8 cellular contexts compared by ENCODE assay signal in genomic region chr17:7589891-7590611, GRCh38. TPM values are rescaled to one million over a fixed set of nuclear protein-coding genes. Genes with fewer than 3 reads are reported as not detected.
DNase-seq lines count a peak whose midpoint lies in the region; ATAC-seq and TF ChIP-seq lines count a peak whose summit lies in the region.

TSS of gene SOX15 (minus strand) at chr17:7590094. CDS start at chr17:7589676, 418 bp downstream.

- H3K27ac ChIP-seq in A673 (ENCODE audit: low read depth, low read length, poor library complexity, severe bottlenecking), result peak within 1 kb of the TSS; percentile 60
- H3K27ac ChIP-seq in HUES6 (ENCODE audit: low read depth, low read length), result peak within 1 kb of the TSS; percentile 93

- peaks cover 79% of the 10 kb centered on the region for H3K36me3 ChIP-seq in A673 (ENCODE audit: insufficient read depth, low read length, poor library complexity, severe bottlenecking)
- peaks cover 53% of the 10 kb centered on the region for H3K36me3 ChIP-seq in HUES6 (ENCODE audit: control insufficient read depth, insufficient read depth, low read length)
- H3K36me3 ChIP-seq in mucosa of stomach (ENCODE audit: control insufficient read depth, insufficient read depth, low read length), result peaks cover 15% of the 10 kb centered on the region

- H3K27me3 ChIP-seq in A673 (replicated peaks; ENCODE audit: insufficient read depth, low read depth, low read length, poor library complexity) (no peaks in the 10 kb centered on the region), HUES6 (ENCODE audit: control insufficient read depth, insufficient read depth, low read length) (no peaks in the 10 kb centered on the region), mucosa of stomach (ENCODE audit: control insufficient read depth, insufficient read depth, low read length) (no peaks in the 10 kb centered on the region)

- H3K4me3 ChIP-seq in A673 (ENCODE audit: low read depth, low read length, poor library complexity, severe bottlenecking) (no peak within 1 kb of the TSS), HUES6 (ENCODE audit: low read depth, low read length) (peak within 1 kb of the TSS; percentile 75), mucosa of stomach (ENCODE audit: low read length) (no peak within 1 kb of the TSS)

- POLR2A ChIA-PET in A673 (lab: Charles Lee; ENCODE audit: low non-redundant PET), result interaction anchor here (1.7 kb wide), 1 partner anchor 98 kb away, joined by 3 read pairs; the partner anchor contains the start of gene WRAP53

- intact Hi-C loops in A673 (cut with micrococcal nuclease; ENCODE audit: unreplicated experiment), result no loop called here

- DNase-seq in A673 (ENCODE audit: low spot score) (no peak), ecto neural progenitor cell (ENCODE audit: low spot score) (peak; percentile 78), erythroblast (lab: John Stamatoyannopoulos, UW) (no peak), T-helper 1 cell (no peak)
- DNase-seq in stimulated activated CD4-positive, alpha-beta T cell treated with anti-CD3 and anti-CD28 coated beads, Interleukin-1b, Interleukin-23, amount 100 ng/mL, for 48 hours, result no peak

- H3K4me1 ChIP-seq in A673 (ENCODE audit: insufficient read depth, low read length, poor library complexity, severe bottlenecking), result peaks cover 7% of the 10 kb centered on the region
- peaks cover 26% of the 10 kb centered on the region for H3K4me1 ChIP-seq in HUES6 (ENCODE audit: control insufficient read depth, insufficient read depth, low read length)
- peaks cover 21% of the 10 kb centered on the region for H3K4me1 ChIP-seq in mucosa of stomach (ENCODE audit: control insufficient read depth, insufficient read depth, low read length)

- CTCF ChIA-PET in A673 (lab: Charles Lee), result interaction anchor here (1.1 to 1.2 kb wide), 3 partner anchors 10 to 97 kb away, joined by 6 to 9 read pairs (median 7); partner anchors contain the start of genes CD68, TP53 and WRAP53

- BruUV-seq in A673 (replicated peaks; lab: Mats Ljungman, UMichigan), result no TSS peak

- no peak for TF ChIP-seq POLR2A in erythroblast (IDR thresholded peaks at IDR 0.05; ENCODE audit: low read length)

- no peaks in the 10 kb centered on the region for H3K9me3 ChIP-seq in A673 (ENCODE audit: low read depth, low read length, poor library complexity, severe bottlenecking)
- H3K9me3 ChIP-seq in HUES6 (ENCODE audit: control insufficient read depth, insufficient read depth, low read depth, low read length), result no peaks in the 10 kb centered on the region
- no peaks in the 10 kb centered on the region for H3K9me3 ChIP-seq in mucosa of stomach (ENCODE audit: control insufficient read depth, low read length)

- no peak for TF ChIP-seq CTCF in A673 (conservative IDR thresholded peaks at IDR 0.05; ENCODE audit: low read depth, low read length)

- H3K9ac ChIP-seq in HUES6 (ENCODE audit: low read length) (peak within 1 kb of the TSS; percentile 78), mucosa of stomach (ENCODE audit: low read length) (peak within 1 kb of the TSS; percentile 50)

- no peak for ATAC-seq in HG02970 (IDR thresholded peaks at IDR 0.05; ENCODE audit: low FRiP score, unreplicated experiment)

RNA-seq across cellular contexts. Expression of gene SOX15, which starts in this region (rescaled TPM):
- 0.87 and 1.3 TPM in 2 replicates for total RNA-seq in A673 (2021)
